In genomic region chr1:201316556-201316955, GRCh38 we compare ENCODE assay signal across 37 cellular contexts. TPM values are rescaled to one million over a fixed set of nuclear protein-coding genes. Genes with fewer than 3 reads are reported as not detected.
"Had no signal": no experiment of that assay in that cellular context is flagged by ENCODE, and none has a peak within 500 bp of the region (broad histone marks: within the 10 kb centered on the region; RNA-seq: fewer than 3 reads in every experiment).

No MANE protein-coding gene starts in this region.

- H3K4me3 ChIP-seq: ascending aorta, cardiac muscle cell, Peyer's patch, SJCRH30, SK-N-MC had no signal

- H3K27me3 Mint-ChIP-seq: activated naive CD8-positive, alpha-beta T cell treated with anti-CD3 and anti-CD28 coated beads for 36 hours had no signal

- DNase-seq: activated CD4-positive, alpha-beta memory T cell treated with anti-CD3 and anti-CD28 coated beads, Interleukin-2, amount 10 ng/mL, durations not matched to agents 7 days and 5 days; activated CD4-positive, alpha-beta T cell treated with anti-CD3 and anti-CD28 coated beads for 1 hour; activated CD4-positive, alpha-beta T cell treated with anti-CD3 and anti-CD28 coated beads for 48 hours; activated CD4-positive, CD25-positive, alpha-beta regulatory T cell; activated CD8-positive, alpha-beta memory T cell treated with anti-CD3 and anti-CD28 coated beads for 24 hours; activated CD8-positive, alpha-beta memory T cell treated with anti-CD3 and anti-CD28 coated beads, Interleukin-2, amount 10 ng/mL, durations not matched to agents 7 days and 5 days; activated CD8-positive, alpha-beta memory T cell treated with anti-CD3 and anti-CD28 coated beads, Interleukin-2, amount 50 U/mL, for 48 hours; activated effector memory CD4-positive, alpha-beta T cell treated with anti-CD3 and anti-CD28 coated beads, Interleukin-2, amount 50 U/mL, for 16 hours; activated naive CD4-positive, alpha-beta T cell; activated naive CD4-positive, alpha-beta T cell treated with anti-CD3 and anti-CD28 coated beads, Interleukin-2, amount 50 U/mL, for 16 hours; activated naive CD8-positive, alpha-beta T cell treated with anti-CD3 and anti-CD28 coated beads for 36 hours; activated T-cell treated with anti-CD3 and anti-CD28 coated beads, Interleukin-2, amount 50 U/mL, for 48 hours; amniotic stem cell; NCI-H1092 treated with DMSO at 0.1 percent for 48 hours; NCI-H1417; NCI-H146; NCI-H187; NCI-H2029 treated with DMSO at 0.1 percent for 48 hours; NCI-H2107; NCI-H2171; NCI-H510A; NCI-H526; NCI-H748 treated with DMSO at 0.1 percent for 48 hours; NK-92 treated with Interleukin-12 subunit alpha and Interleukin-12 subunit beta, amount 100 ng/mL, for 24 hours; PC-3; SHP77; SJCRH30; T1000; WERI-Rb-1 had no signal

- ATAC-seq: activated CD8-positive, alpha-beta memory T cell treated with anti-CD3 and anti-CD28 coated beads, Interleukin-2, amount 10 ng/mL, durations not matched to agents 7 days and 5 days; activated T-helper 17 cell treated with anti-CD3 and anti-CD28 coated beads, Interleukin-2, amount 50 U/mL, for 72 hours; PC-3 had no signal

- H3K36me3 Mint-ChIP-seq: activated CD8-positive, alpha-beta memory T cell treated with anti-CD3 and anti-CD28 coated beads, Interleukin-2, amount 10 ng/mL, durations not matched to agents 7 days and 5 days; activated naive CD8-positive, alpha-beta T cell treated with anti-CD3 and anti-CD28 coated beads for 36 hours had no signal

- H3K27ac Mint-ChIP-seq: activated CD4-positive, alpha-beta memory T cell treated with anti-CD3 and anti-CD28 coated beads, Interleukin-2, amount 10 ng/mL, durations not matched to agents 7 days and 5 days; activated CD8-positive, alpha-beta memory T cell treated with anti-CD3 and anti-CD28 coated beads, Interleukin-2, amount 10 ng/mL, durations not matched to agents 7 days and 5 days; activated naive CD8-positive, alpha-beta T cell treated with anti-CD3 and anti-CD28 coated beads for 36 hours; activated T-helper 17 cell treated with anti-CD3 and anti-CD28 coated beads, Interleukin-2, amount 50 U/mL, for 72 hours had no signal

- H3K27ac ChIP-seq: ascending aorta, cardiac muscle cell, Peyer's patch, SJCRH30, SK-N-MC, WERI-Rb-1 had no signal

- H3K36me3 ChIP-seq: ascending aorta, cardiac muscle cell, Peyer's patch, SJCRH30, WERI-Rb-1 had no signal

- H3K4me1 ChIP-seq: ascending aorta had no signal

- H3K4me1 Mint-ChIP-seq: activated CD4-positive, alpha-beta memory T cell treated with anti-CD3 and anti-CD28 coated beads, Interleukin-2, amount 10 ng/mL, durations not matched to agents 7 days and 5 days; activated CD8-positive, alpha-beta memory T cell treated with anti-CD3 and anti-CD28 coated beads, Interleukin-2, amount 10 ng/mL, durations not matched to agents 7 days and 5 days; activated naive CD8-positive, alpha-beta T cell treated with anti-CD3 and anti-CD28 coated beads for 36 hours; activated T-helper 17 cell treated with anti-CD3 and anti-CD28 coated beads, Interleukin-2, amount 50 U/mL, for 72 hours; central memory CD8-positive, alpha-beta T cell had no signal

- H3K27me3 ChIP-seq: ascending aorta, cardiac muscle cell, Peyer's patch, SJCRH30 had no signal

- H3K9me3 Mint-ChIP-seq: activated CD4-positive, alpha-beta memory T cell treated with anti-CD3 and anti-CD28 coated beads, Interleukin-2, amount 10 ng/mL, durations not matched to agents 7 days and 5 days; activated naive CD8-positive, alpha-beta T cell treated with anti-CD3 and anti-CD28 coated beads for 36 hours; activated T-helper 17 cell treated with anti-CD3 and anti-CD28 coated beads, Interleukin-2, amount 50 U/mL, for 72 hours; central memory CD8-positive, alpha-beta T cell had no signal

- H3K4me3 Mint-ChIP-seq: activated CD4-positive, alpha-beta memory T cell treated with anti-CD3 and anti-CD28 coated beads, Interleukin-2, amount 10 ng/mL, durations not matched to agents 7 days and 5 days; activated CD8-positive, alpha-beta memory T cell treated with anti-CD3 and anti-CD28 coated beads, Interleukin-2, amount 10 ng/mL, durations not matched to agents 7 days and 5 days; activated naive CD8-positive, alpha-beta T cell treated with anti-CD3 and anti-CD28 coated beads for 36 hours; activated T-helper 17 cell treated with anti-CD3 and anti-CD28 coated beads, Interleukin-2, amount 50 U/mL, for 72 hours; central memory CD8-positive, alpha-beta T cell had no signal

- H3K9me3 ChIP-seq: ascending aorta, Peyer's patch, SJCRH30 had no signal

RNA-seq across cellular contexts. Expression of gene PKP1, which starts 33.2 kb away (rescaled TPM):
- total RNA-seq: activated CD4-positive, alpha-beta memory T cell treated with anti-CD3 and anti-CD28 coated beads, Interleukin-2, amount 10 ng/mL, durations not matched to agents 7 days and 5 days; activated CD8-positive, alpha-beta memory T cell treated with anti-CD3 and anti-CD28 coated beads, Interleukin-2, amount 10 ng/mL, durations not matched to agents 7 days and 5 days; activated T-helper 17 cell treated with anti-CD3 and anti-CD28 coated beads, Interleukin-2, amount 50 U/mL, for 72 hours; ascending aorta; SJCRH30; T-helper 1 cell treated with Interleukin-12 subunit alpha and Interleukin-12 subunit beta and Interleukin-4 antibody, amounts not matched to agents 30 ng/mL and 1 ng/mL, for 36 hours; T-helper 2 cell treated with Interferon-gamma antibody and Interleukin-4, amounts not matched to agents 100 ng/mL and 5 ng/mL, for 36 hours had no signal
- polyA plus RNA-seq: cardiac muscle cell had no signal
